1 cellular context compared by ENCODE assay signal in genomic region chr6:40936810-40937209, GRCh38.
TF ChIP-seq lines count a peak whose summit lies in the region.

No MANE protein-coding gene starts in this region.

TF ChIP-seq in HepG2, 621 proteins besides CTCF, POLR2A, EP300 and RAD21:
- TF ChIP-seq EHMT2 (IDR thresholded peaks at IDR 0.05; ENCODE audit: borderline replicate concordance, low read depth, low read length) (no peak), RAD51 (IDR thresholded peaks at IDR 0.05; ENCODE audit: borderline replicate concordance) (no peak), AKNA (CRISPR knock-in tag; IDR thresholded peaks at IDR 0.05; ENCODE audit: borderline replicate concordance) (no peak), ZNF639 (CRISPR knock-in tag; conservative IDR thresholded peaks at IDR 0.05) (no peak), NAIF1 (CRISPR knock-in tag; IDR thresholded peaks at IDR 0.05; ENCODE audit: borderline replicate concordance) (no peak), AHDC1 (CRISPR knock-in tag; IDR thresholded peaks at IDR 0.05; ENCODE audit: borderline replicate concordance) (no peak), UBTF (CRISPR knock-in tag; IDR thresholded peaks at IDR 0.05) (no peak), ZNF101 (CRISPR knock-in tag; IDR thresholded peaks at IDR 0.05; ENCODE audit: borderline replicate concordance, low read depth) (no peak), ZNF792 (CRISPR knock-in tag; IDR thresholded peaks at IDR 0.05) (no peak), PAF1 (CRISPR knock-in tag; IDR thresholded peaks at IDR 0.05) (no peak), MNT (IDR thresholded peaks at IDR 0.05) (no peak), CEBPB (IDR thresholded peaks at IDR 0.05; ENCODE audit: borderline replicate concordance, low read depth, low read length) (no peak), ZBTB7A (CRISPR knock-in tag; IDR thresholded peaks at IDR 0.05) (no peak)
